ENCODE assay signal across 9 cellular contexts in genomic region chr18:75173125-75173432, GRCh38. TPM values are rescaled to one million over a fixed set of nuclear protein-coding genes. Genes with fewer than 3 reads are reported as not detected.
A peak's percentile ranks its signal among the peaks of the same experiment; 100 is the strongest.
DNase-seq lines count a peak whose midpoint lies in the region; ATAC-seq and TF ChIP-seq lines count a peak whose summit lies in the region.
"Had no signal": no experiment of that assay in that cellular context is flagged by ENCODE, and none has a peak within 500 bp of the region (broad histone marks: within the 10 kb centered on the region; RNA-seq: fewer than 3 reads in every experiment).

No MANE protein-coding gene starts in this region.

- peaks cover 5% of the 10 kb centered on the region for H3K27me3 Mint-ChIP-seq in osteocyte (ENCODE audit: unreplicated experiment)

- no peaks in the 10 kb centered on the region for H3K36me3 ChIP-seq in GM06990 (ENCODE audit: control insufficient read depth, insufficient read depth, low read length)
- H3K36me3 ChIP-seq in brain microvascular endothelial cell (replicated peaks), result no peaks in the 10 kb centered on the region

- H3K27me3 ChIP-seq in GM06990 (replicated peaks; ENCODE audit: control insufficient read depth, insufficient read depth, low read length), result no peaks in the 10 kb centered on the region
- no peaks in the 10 kb centered on the region for H3K27me3 ChIP-seq in brain microvascular endothelial cell (replicated peaks)

- DNase-seq in GM06990 (ENCODE audit: extremely low read depth, insufficient read length) (no peak), brain microvascular endothelial cell (no peak), osteocyte (ENCODE audit: extremely low spot score, unreplicated experiment) (no peak), DMS114 treated with DMSO at 0.1 percent for 48 hours (lab: John Stamatoyannopoulos, UW; ENCODE audit: unreplicated experiment) (no peak), foreskin melanocyte (no peak)
- no peak for DNase-seq in activated CD4-positive, CD25-positive, alpha-beta regulatory T cell treated with anti-CD3 and anti-CD28 coated beads, Interleukin-2, amount 50 U/mL, for 72 hours

- H3K9me3 Mint-ChIP-seq in osteocyte (ENCODE audit: unreplicated experiment), result no peaks in the 10 kb centered on the region
- H3K9me3 Mint-ChIP-seq: brain had no signal

- H3K4me1 Mint-ChIP-seq in osteocyte (ENCODE audit: unreplicated experiment), result no peaks in the 10 kb centered on the region

- H3K27ac ChIP-seq in brain microvascular endothelial cell, result no peak overlapping the region

- H3K4me3 Mint-ChIP-seq in osteocyte (ENCODE audit: unreplicated experiment), result no peak overlapping the region

- peak; percentile 53 for TF ChIP-seq CTCF in GM06990 (IDR thresholded peaks at IDR 0.05; ENCODE audit: insufficient read depth, low read length, poor library complexity, severe bottlenecking)
- peak; percentile 26 for TF ChIP-seq CTCF in brain microvascular endothelial cell (IDR thresholded peaks at IDR 0.05; ENCODE audit: low read depth, low read length, missing control alignments)
- TF ChIP-seq CTCF in osteocyte (IDR thresholded peaks at IDR 0.05), result no peak

- H3K36me3 Mint-ChIP-seq in osteocyte (ENCODE audit: unreplicated experiment), result no peaks in the 10 kb centered on the region
- H3K36me3 Mint-ChIP-seq: brain had no signal

- ATAC-seq in GM21390 (IDR thresholded peaks at IDR 0.05; ENCODE audit: unreplicated experiment) (peak; percentile 99), HG03520 (IDR thresholded peaks at IDR 0.05; ENCODE audit: unreplicated experiment) (peak; percentile 98)

- no peak overlapping the region for H3K27ac Mint-ChIP-seq in osteocyte (ENCODE audit: unreplicated experiment)

- in situ Hi-C loops in brain microvascular endothelial cell (cut with HindIII; ENCODE audit: low pct_ligation_motif_present, low sequenced_read_pairs), result no loop called here

- no peak overlapping the region for H3K4me3 ChIP-seq in GM06990 (replicated peaks; ENCODE audit: low read depth, low read length)
- H3K4me3 ChIP-seq in brain microvascular endothelial cell (ENCODE audit: low read depth, low read length), result no peak overlapping the region

RNA-seq across cellular contexts. Expression of gene PTGR3, which starts 35.9 kb away (rescaled TPM):
- 17.7 and 19.7 TPM in 2 replicates for total RNA-seq in osteocyte

RNA-seq across cellular contexts. Expression of gene TSHZ1, which starts 37.5 kb away (rescaled TPM):
- 12.2 and 13.3 TPM in 2 replicates for total RNA-seq in osteocyte
